24 cellular contexts compared by ENCODE assay signal in genomic region chr1:165675794-165676193, GRCh38. TPM values are rescaled to one million over a fixed set of nuclear protein-coding genes. Genes with fewer than 3 reads are reported as not detected.
A peak's percentile ranks its signal among the peaks of the same experiment; 100 is the strongest.
DNase-seq lines count a peak whose midpoint lies in the region; ATAC-seq, FAIRE-seq and TF ChIP-seq lines count a peak whose summit lies in the region.
"Had no signal": no experiment of that assay in that cellular context is flagged by ENCODE, and none has a peak within 500 bp of the region (broad histone marks: within the 10 kb centered on the region; RNA-seq: fewer than 3 reads in every experiment).

No MANE protein-coding gene starts in this region.

- no peaks in the 10 kb centered on the region for H3K9me3 Mint-ChIP-seq in CD4-positive, alpha-beta T cell
- H3K9me3 Mint-ChIP-seq in HFFc6: no peaks in the 10 kb centered on the region
- H3K9me3 Mint-ChIP-seq in stimulated activated effector memory CD8-positive, alpha-beta T cell treated with anti-CD3 and anti-CD28 coated beads, Interleukin-12 subunit alpha, Interleukin-12 subunit beta, amount 100 ng/mL, for 72 hours: no peaks in the 10 kb centered on the region
- H3K9me3 Mint-ChIP-seq in glutamatergic neuron (ENCODE audit: unreplicated experiment): peaks cover 2% of the 10 kb centered on the region

- no peaks in the 10 kb centered on the region for H3K27me3 Mint-ChIP-seq in CD4-positive, alpha-beta T cell
- H3K27me3 Mint-ChIP-seq in HFFc6 (ENCODE audit: insufficient read depth) (no peaks in the 10 kb centered on the region), glutamatergic neuron (ENCODE audit: unreplicated experiment) (peaks cover under 1% of the 10 kb centered on the region)
- H3K27me3 Mint-ChIP-seq: CD4-positive, alpha-beta memory T cell had no signal

- H3K27me3 ChIP-seq in CD4-positive, alpha-beta T cell (ENCODE audit: control insufficient read depth, insufficient read depth, low read length): no peaks in the 10 kb centered on the region
- no peaks in the 10 kb centered on the region for H3K27me3 ChIP-seq in bronchial epithelial cell (ENCODE audit: control insufficient read depth, insufficient read depth, low read length)
- H3K27me3 ChIP-seq: SJSA1 had no signal

- intact Hi-C loops in CD4-positive, alpha-beta T cell (cut with DNase I, micrococcal nuclease): no loop called here

- peaks cover 5% of the 10 kb centered on the region for H3K36me3 ChIP-seq in bronchial epithelial cell (ENCODE audit: control insufficient read depth, insufficient read depth, low read length)

- H3K9me3 ChIP-seq in CD4-positive, alpha-beta T cell (ENCODE audit: control insufficient read depth, low read length): no peaks in the 10 kb centered on the region
- H3K9me3 ChIP-seq: SJSA1 had no signal

- H3K36me3 Mint-ChIP-seq in CD4-positive, alpha-beta T cell (ENCODE audit: low read depth): peaks cover 84% of the 10 kb centered on the region
- H3K36me3 Mint-ChIP-seq in HFFc6 (ENCODE audit: low read depth) (peaks cover 59% of the 10 kb centered on the region), glutamatergic neuron (ENCODE audit: unreplicated experiment) (peaks cover 11% of the 10 kb centered on the region)
- H3K36me3 Mint-ChIP-seq in stimulated activated effector memory CD8-positive, alpha-beta T cell treated with anti-CD3 and anti-CD28 coated beads, Interleukin-12 subunit alpha, Interleukin-12 subunit beta, amount 100 ng/mL, for 72 hours: peaks cover 79% of the 10 kb centered on the region

- no peak for DNase-seq in CD4-positive, alpha-beta T cell
- DNase-seq in HFFc6 (no peak), bronchial epithelial cell (ENCODE audit: low read depth) (peak; percentile 35), glutamatergic neuron (no peak), middle frontal gyrus (ENCODE audit: extremely low spot score, low spot score) (no peak), NCI-H2196 treated with DMSO at 0.1 percent for 48 hours (lab: John Stamatoyannopoulos, UW; ENCODE audit: unreplicated experiment) (no peak)
- no peak for DNase-seq in stimulated activated effector memory CD8-positive, alpha-beta T cell treated with anti-CD3 and anti-CD28 coated beads, Interleukin-12 subunit alpha, Interleukin-12 subunit beta, amount 100 ng/mL, for 72 hours (ENCODE audit: low spot score in 2 of 2)
- DNase-seq: CD4-positive, alpha-beta memory T cell; COR-L47; DMS79; GF-D8; Kasumi-1; MV-4-11; NCI-H1105; NCI-H1436 treated with DMSO at 0.1 percent for 48 hours; NCI-H2029; NCI-H2227 treated with DMSO at 0.1 percent for 48 hours; NCI-H526 treated with DMSO at 0.1 percent for 48 hours; Right ventricle myocardium superior; RPMI8226 had no signal

- H3K27ac ChIP-seq in CD4-positive, alpha-beta T cell (ENCODE audit: low read depth, low read length): no peak overlapping the region
- H3K27ac ChIP-seq: SJSA1 had no signal

- H3K4me1 Mint-ChIP-seq in CD4-positive, alpha-beta T cell (ENCODE audit: low read depth): peaks cover 30% of the 10 kb centered on the region
- peaks cover 30% of the 10 kb centered on the region for H3K4me1 Mint-ChIP-seq in HFFc6 (ENCODE audit: low read depth)
- peaks cover 22% of the 10 kb centered on the region for H3K4me1 Mint-ChIP-seq in stimulated activated effector memory CD8-positive, alpha-beta T cell treated with anti-CD3 and anti-CD28 coated beads, Interleukin-12 subunit alpha, Interleukin-12 subunit beta, amount 100 ng/mL, for 72 hours
- H3K4me1 Mint-ChIP-seq in glutamatergic neuron (ENCODE audit: low read depth, unreplicated experiment): no peaks in the 10 kb centered on the region

- POLR2A ChIA-PET in CD4-positive, alpha-beta T cell (lab: Charles Lee): no interaction called here

- no peak overlapping the region for H3K4me3 Mint-ChIP-seq in CD4-positive, alpha-beta T cell
- H3K4me3 Mint-ChIP-seq in HFFc6: no peak overlapping the region
- H3K4me3 Mint-ChIP-seq in stimulated activated effector memory CD8-positive, alpha-beta T cell treated with anti-CD3 and anti-CD28 coated beads, Interleukin-12 subunit alpha, Interleukin-12 subunit beta, amount 100 ng/mL, for 72 hours: no peak overlapping the region
- no peak overlapping the region for H3K4me3 Mint-ChIP-seq in glutamatergic neuron (ENCODE audit: unreplicated experiment)

- peak overlapping the region; percentile 55 for H3K27ac Mint-ChIP-seq in CD4-positive, alpha-beta T cell
- H3K27ac Mint-ChIP-seq in HFFc6 (0 out of 2 replicates have a peak overlapping the region, but pooled peaks have one; percentile 6), glutamatergic neuron (ENCODE audit: unreplicated experiment) (no peak overlapping the region)
- peak overlapping the region; percentile 43 for H3K27ac Mint-ChIP-seq in stimulated activated effector memory CD8-positive, alpha-beta T cell treated with anti-CD3 and anti-CD28 coated beads, Interleukin-12 subunit alpha, Interleukin-12 subunit beta, amount 100 ng/mL, for 72 hours

- CTCF ChIA-PET in CD4-positive, alpha-beta T cell (lab: Charles Lee): no interaction called here

- TF ChIP-seq CTCF in CD4-positive, alpha-beta T cell (IDR thresholded peaks at IDR 0.05): no peak
- TF ChIP-seq CTCF in HFFc6 (IDR thresholded peaks at IDR 0.05) (no peak), bronchial epithelial cell (IDR thresholded peaks at IDR 0.05; ENCODE audit: insufficient read depth, low read length, severe bottlenecking) (no peak), glutamatergic neuron (IDR thresholded peaks at IDR 0.05; ENCODE audit: partially characterized antibody, unreplicated experiment) (no peak)

- FAIRE-seq in bronchial epithelial cell (lab: Jason Lieb, UNC): no peak
- FAIRE-seq: H54, HepG2, K562 had no signal

- ATAC-seq in CD4-positive, alpha-beta T cell (ENCODE audit: poor library complexity): no peak
- ATAC-seq in stimulated activated effector memory CD8-positive, alpha-beta T cell treated with anti-CD3 and anti-CD28 coated beads, Interleukin-12 subunit alpha, Interleukin-12 subunit beta, amount 100 ng/mL, for 72 hours: no peak
- ATAC-seq: HepG2, K562 had no signal

- H3K4me3 ChIP-seq in bronchial epithelial cell (ENCODE audit: low read depth, low read length): no peak overlapping the region
- H3K4me3 ChIP-seq: K562, SJSA1 had no signal

RNA-seq across cellular contexts. Expression of gene ALDH9A1, which starts 22.6 kb away (rescaled TPM):
- total RNA-seq in CD4-positive, alpha-beta T cell: 10 to 100 TPM; 33.9 to 35.5 TPM
- 10 to 100 TPM; 63.2 to 69.9 (median 66.6) TPM for total RNA-seq in HFFc6 (2021; fragmentation: NEBNext Ultra II Directional; extraction: Animal tissue kit (Norgen Biotek cat#: 25700))
- 44.0 and 51.5 TPM in 2 replicates for total RNA-seq in bronchial epithelial cell
- total RNA-seq in glutamatergic neuron (ENCODE audit: unreplicated experiment): 19.8 TPM

RNA-seq across cellular contexts. Expression of gene MGST3, which starts 44.8 kb away (rescaled TPM):
- total RNA-seq in CD4-positive, alpha-beta T cell: 10 to 100 TPM; 22.0 to 23.5 TPM
- 100 to 1,000 TPM; 183 to 203 (median 196) TPM for total RNA-seq in HFFc6 (2021; fragmentation: NEBNext Ultra II Directional; extraction: Animal tissue kit (Norgen Biotek cat#: 25700))
- total RNA-seq in bronchial epithelial cell: 50.3 and 64.3 TPM in 2 replicates
- 128 TPM for total RNA-seq in glutamatergic neuron (ENCODE audit: unreplicated experiment)
